ENCODE assay signal across 8 cellular contexts in genomic region chr3:159884661-159885402, GRCh38. TPM values are rescaled to one million over a fixed set of nuclear protein-coding genes. Genes with fewer than 3 reads are reported as not detected.
DNase-seq lines count a peak whose midpoint lies in the region; ATAC-seq, FAIRE-seq and TF ChIP-seq lines count a peak whose summit lies in the region.

No MANE protein-coding gene starts in this region.

- H4K20me1 ChIP-seq in HepG2 (ENCODE audit: insufficient read depth, low read length) = no peaks in the 10 kb centered on the region

- H2BK120ac ChIP-seq in neuronal stem cell (ENCODE audit: low read depth, low read length) = no peak overlapping the region

- no peak for TF ChIP-seq EP300 in HepG2 (IDR thresholded peaks at IDR 0.05; ENCODE audit: low read depth in 2 of 2, low read length in 2 of 2)
- TF ChIP-seq EP300 in HepG2 (CRISPR knock-in tag; IDR thresholded peaks at IDR 0.05; ENCODE audit: borderline replicate concordance) = no peak

- H3K18ac ChIP-seq in neuronal stem cell (ENCODE audit: low read length) = no peak overlapping the region

- DNase-seq in EH (ENCODE audit: low read depth) = peak; percentile 65
- peak; percentile 73 for DNase-seq in NCI-H2107 treated with DMSO at 0.1 percent for 48 hours (lab: John Stamatoyannopoulos, UW; ENCODE audit: unreplicated experiment)
- no peak for DNase-seq in brain microvascular endothelial cell
- DNase-seq in HepG2 (ENCODE audit: low spot score) = peak; percentile 9
- DNase-seq in neuronal stem cell (ENCODE audit: low spot score) = no peak
- no peak for DNase-seq in NCI-H187 (lab: John Stamatoyannopoulos, UW)

- WGBS in HepG2 (ENCODE audit: low lambda C conversion rate) = 60% methylated on average over 3 of the region's 3 CpGs
- no CpG with 5 or more reads among the region's 3 CpGs for WGBS in neuronal stem cell (ENCODE audit: extremely low coverage in 2 of 2, insufficient read length in 2 of 2, insufficient replicate concordance in 1 of 2), 2 donors

- peak; percentile 68 for FAIRE-seq in HepG2 (lab: Jason Lieb, UNC)

- POLR2A ChIA-PET in HepG2 (lab: Yijun Ruan, JAX) = interaction anchor here (1.0 kb wide), 1 partner anchor 104 kb away, joined by 3 read pairs; the partner anchor contains the start of gene IL12A

- no TSS peak for BruUV-seq in HepG2 (replicated peaks; lab: Mats Ljungman, UMichigan)

- no peaks in the 10 kb centered on the region for H3K9me3 ChIP-seq in HepG2 (ENCODE audit: low read length)
- no peaks in the 10 kb centered on the region for H3K9me3 ChIP-seq in neuronal stem cell (replicated peaks in 1 of 2; ENCODE audit: control insufficient read depth in 2 of 2, insufficient read depth in 1 of 2, low read depth in 1 of 2, low read length in 2 of 2)

- no peak overlapping the region for H2BK5ac ChIP-seq in neuronal stem cell (ENCODE audit: low read length)

- no peaks in the 10 kb centered on the region for H3K79me2 ChIP-seq in HepG2 (ENCODE audit: insufficient read depth, low read length)

- H2BK15ac ChIP-seq in neuronal stem cell (ENCODE audit: low read length) = no peak overlapping the region

- H3K23ac ChIP-seq in neuronal stem cell (ENCODE audit: low read depth, low read length, poor library complexity) = no peak overlapping the region

- H3K9ac ChIP-seq in HepG2 (ENCODE audit: insufficient read depth, low read depth, low read length) (no peak overlapping the region), neuronal stem cell (ENCODE audit: low read depth, low read length, poor library complexity) (no peak overlapping the region)

- H3K36me3 ChIP-seq in brain microvascular endothelial cell (replicated peaks) (no peaks in the 10 kb centered on the region), HepG2 (replicated peaks in 1 of 2; ENCODE audit: control insufficient read depth in 1 of 2, insufficient read depth in 2 of 2, low read length in 2 of 2) (no peaks in the 10 kb centered on the region), neuronal stem cell (replicated peaks in 1 of 2; ENCODE audit: control insufficient read depth in 2 of 2, insufficient read depth in 2 of 2, low read length in 2 of 2) (peaks cover 3 to 28% of the 10 kb centered on the region in 2 donors)

- TF ChIP-seq CTCF in brain microvascular endothelial cell (IDR thresholded peaks at IDR 0.05; ENCODE audit: low read depth, low read length, missing control alignments) (peak; percentile 40), HepG2 (CRISPR knock-in tag; IDR thresholded peaks at IDR 0.05) (peak; percentile 62)

- no peak overlapping the region for H2BK12ac ChIP-seq in neuronal stem cell (ENCODE audit: low read length)

- H2AK5ac ChIP-seq in neuronal stem cell (ENCODE audit: low read depth, low read length) = no peak overlapping the region

- in situ Hi-C loops in brain microvascular endothelial cell (cut with HindIII; ENCODE audit: low pct_ligation_motif_present, low sequenced_read_pairs) (no loop called here), HepG2 (cut with HindIII; ENCODE audit: extremely low pct_ligation_motif_present, low pct_unique_long_range_greater_than_20kb) (loop anchor here (5.0 kb wide), 1 partner anchor 122 kb away; no protein-coding TSS in a partner anchor)

- no peak overlapping the region for H3K4me3 ChIP-seq in brain microvascular endothelial cell (ENCODE audit: low read depth, low read length)
- H3K4me3 ChIP-seq in HepG2 (replicated peaks in 1 of 3; ENCODE audit: insufficient read depth in 1 of 3, low read depth in 2 of 3, low read length in 3 of 3) = no peak overlapping the region
- no peak overlapping the region for H3K4me3 ChIP-seq in neuronal stem cell (ENCODE audit: low read length in 2 of 2)

- TF ChIP-seq RAD21 in HepG2 (CRISPR knock-in tag; IDR thresholded peaks at IDR 0.05) = no peak

- H3K14ac ChIP-seq in neuronal stem cell (ENCODE audit: low read length) = no peak overlapping the region

- intact Hi-C loops in HepG2 (cut with micrococcal nuclease; ENCODE audit: unreplicated experiment) = loop anchor here (1.0 to 10.0 kb wide), 2 partner anchors 121 to 460 kb away; no protein-coding TSS in a partner anchor

- H2AFZ ChIP-seq in HepG2 (ENCODE audit: low read length) (no peak overlapping the region), neuronal stem cell (ENCODE audit: low read length) (no peak overlapping the region)

- TF ChIP-seq POLR2A in HepG2 (IDR thresholded peaks at IDR 0.05; ENCODE audit: insufficient read depth in 1 of 2, low read depth in 2 of 2, low read length in 2 of 2) = no peak

- CTCF ChIA-PET in HepG2 (lab: Yijun Ruan, JAX; ENCODE audit: low intra/inter-chr PET ratio, low total read pairs) = interaction anchor here (1.3 to 2.1 kb wide), 3 partner anchors 104 to 122 kb away, joined by 4 to 28 read pairs (median 22); partner anchors contain the start of gene IL12A

- no peak overlapping the region for H4K8ac ChIP-seq in neuronal stem cell (ENCODE audit: low read depth, low read length)

- no peaks in the 10 kb centered on the region for H3K4me1 ChIP-seq in HepG2 (ENCODE audit: insufficient read depth, low read length)
- H3K4me1 ChIP-seq in neuronal stem cell (ENCODE audit: control insufficient read depth in 2 of 2, insufficient read depth in 1 of 2, low read depth in 1 of 2, low read length in 2 of 2) = peaks cover 14 to 18% of the 10 kb centered on the region in 2 donors

- no peaks in the 10 kb centered on the region for H3K79me1 ChIP-seq in neuronal stem cell (ENCODE audit: low read depth, low read length)

- H3K4ac ChIP-seq in neuronal stem cell (ENCODE audit: low read length) = no peak overlapping the region

- H3K27ac ChIP-seq in brain microvascular endothelial cell (no peak overlapping the region), HepG2 (ENCODE audit: extremely low read length, insufficient read depth, low read length) (no peak overlapping the region), neuronal stem cell (replicated peaks; ENCODE audit: low read length) (no peak overlapping the region)

- ATAC-seq in GM21529 (IDR thresholded peaks at IDR 0.05; ENCODE audit: unreplicated experiment) = peak; percentile 64
- peak; percentile 82 for ATAC-seq in HepG2
- no peak for ATAC-seq in GM18517 (IDR thresholded peaks at IDR 0.05; ENCODE audit: unreplicated experiment)

- H3K4me2 ChIP-seq in HepG2 (ENCODE audit: low read depth, low read length) (no peak overlapping the region), neuronal stem cell (ENCODE audit: insufficient read depth, low read length, poor library complexity, severe bottlenecking) (no peak overlapping the region)

- no peak overlapping the region for H4K91ac ChIP-seq in neuronal stem cell (ENCODE audit: low read depth, low read length, poor library complexity)

- no peaks in the 10 kb centered on the region for H3K27me3 ChIP-seq in brain microvascular endothelial cell (replicated peaks)
- no peaks in the 10 kb centered on the region for H3K27me3 ChIP-seq in HepG2 (ENCODE audit: control insufficient read depth in 1 of 2, insufficient read depth in 2 of 2, low read length in 2 of 2)
- H3K27me3 ChIP-seq in neuronal stem cell (ENCODE audit: control insufficient read depth in 3 of 3, insufficient read depth in 3 of 3, low read depth in 1 of 3, low read length in 3 of 3) = no peaks in the 10 kb centered on the region

TF ChIP-seq in HepG2, 621 proteins besides CTCF, POLR2A, EP300 and RAD21 (continues in another document):
- TF ChIP-seq FOXA1 (IDR thresholded peaks at IDR 0.05) = no peak
- TF ChIP-seq FOXA1 (CRISPR knock-in tag; IDR thresholded peaks at IDR 0.05) = no peak
- TF ChIP-seq SMC3 (IDR thresholded peaks at IDR 0.05; ENCODE audit: low read length) = peak; percentile 58
- peak; percentile 89 for TF ChIP-seq ZNF629 (CRISPR knock-in tag; conservative IDR thresholded peaks at IDR 0.05)
- no peak for TF ChIP-seq SRSF4 (IDR thresholded peaks at IDR 0.05; ENCODE audit: low read depth, low read length, poor library complexity, severe bottlenecking)
- no peak for TF ChIP-seq ZNF788 (CRISPR knock-in tag; IDR thresholded peaks at IDR 0.05; ENCODE audit: borderline replicate concordance)
- TF ChIP-seq ZNF550 (CRISPR knock-in tag; IDR thresholded peaks at IDR 0.05; ENCODE audit: borderline replicate concordance) = no peak

RNA-seq across cellular contexts. Expression of gene SCHIP1, which starts 45.2 kb away (rescaled TPM):
- 0.07 TPM in 1 of 2 replicates, not detected in the other for total RNA-seq in HepG2 (2016; rRNA removed; fragmentation: Illumina TruSeq; extraction: Trizol)
- 0.09 TPM in 1 of 2 replicates, not detected in the other for total RNA-seq in HepG2 (2016; cell fraction: cytosol; rRNA removed; fragmentation: Illumina TruSeq; extraction: Trizol; ENCODE audit: low read depth)
- 0.13 TPM in 1 of 2 replicates, not detected in the other for total RNA-seq in HepG2 (2016; cell fraction: insoluble cytoplasmic fraction; rRNA removed; fragmentation: Illumina TruSeq; extraction: Trizol)
- 0.03 TPM in 1 of 2 replicates, not detected in the other for total RNA-seq in HepG2 (2016; cell fraction: membrane; rRNA removed; fragmentation: Illumina TruSeq; extraction: Trizol)
- total RNA-seq in HepG2 (2016; cell fraction: nucleus; rRNA removed; fragmentation: Illumina TruSeq; extraction: Trizol) = 0.12 and 2.0 TPM in 2 replicates
- not detected in 2 replicates for polyA plus RNA-seq in HepG2 (2011; rRNA removed)
- polyA plus RNA-seq in HepG2 (2011; cell fraction: cytosol; rRNA removed) = not detected in 2 replicates
- polyA plus RNA-seq in HepG2 (2011; cell fraction: nucleus; rRNA removed) = 0.08 and 0.28 TPM in 2 replicates
- polyA plus RNA-seq in HepG2 (2012) = not detected in 2 replicates
- not detected in 2 replicates for polyA plus RNA-seq in HepG2 (2016; cell fraction: cytosol; fragmentation: Illumina TruSeq; extraction: Trizol; ENCODE audit: low read depth)
- 0.19 TPM in 1 of 2 replicates, not detected in the other for polyA plus RNA-seq in HepG2 (2016; cell fraction: insoluble cytoplasmic fraction; fragmentation: Illumina TruSeq; extraction: Trizol; ENCODE audit: low read depth)
- not detected in 2 replicates for polyA plus RNA-seq in HepG2 (2016; cell fraction: membrane; fragmentation: Illumina TruSeq; extraction: Trizol; ENCODE audit: low read depth)
- polyA plus RNA-seq in HepG2 (2016; cell fraction: nucleus; fragmentation: Illumina TruSeq; extraction: Trizol; ENCODE audit: insufficient read depth, low read depth) = 0.18 and 0.56 TPM in 2 replicates
- 5.2 TPM in 1 of 2 replicates, not detected in the other for polyA minus RNA-seq in HepG2 (2011; rRNA and poly(A)+ RNA removed; ENCODE audit: low replicate concordance)
- polyA minus RNA-seq in HepG2 (2011; cell fraction: cytosol; rRNA and poly(A)+ RNA removed) = not detected in 2 replicates
- polyA minus RNA-seq in HepG2 (2011; cell fraction: nucleus; rRNA and poly(A)+ RNA removed) = 0.13 and 0.25 TPM in 2 replicates
- polyA plus RNA-seq in neuronal stem cell (2013, experiment 1 of 2) = 31.0 TPM
- 31.4 TPM for polyA plus RNA-seq in neuronal stem cell (2013, experiment 2 of 2)

Comparison
In these comparisons a context has a peak if more than half of its experiments do, and no peak if none do; other contexts are left out.
1. DNase-seq: peak in EH (single experiment), NCI-H2107 treated with DMSO at 0.1 percent for 48 hours (single experiment) and HepG2 (single experiment); none in brain microvascular endothelial cell (single experiment), neuronal stem cell (single experiment) and NCI-H187 (0 of 2).